ENCODE assay signal across 8 cellular contexts in the genomic region with DNA sequence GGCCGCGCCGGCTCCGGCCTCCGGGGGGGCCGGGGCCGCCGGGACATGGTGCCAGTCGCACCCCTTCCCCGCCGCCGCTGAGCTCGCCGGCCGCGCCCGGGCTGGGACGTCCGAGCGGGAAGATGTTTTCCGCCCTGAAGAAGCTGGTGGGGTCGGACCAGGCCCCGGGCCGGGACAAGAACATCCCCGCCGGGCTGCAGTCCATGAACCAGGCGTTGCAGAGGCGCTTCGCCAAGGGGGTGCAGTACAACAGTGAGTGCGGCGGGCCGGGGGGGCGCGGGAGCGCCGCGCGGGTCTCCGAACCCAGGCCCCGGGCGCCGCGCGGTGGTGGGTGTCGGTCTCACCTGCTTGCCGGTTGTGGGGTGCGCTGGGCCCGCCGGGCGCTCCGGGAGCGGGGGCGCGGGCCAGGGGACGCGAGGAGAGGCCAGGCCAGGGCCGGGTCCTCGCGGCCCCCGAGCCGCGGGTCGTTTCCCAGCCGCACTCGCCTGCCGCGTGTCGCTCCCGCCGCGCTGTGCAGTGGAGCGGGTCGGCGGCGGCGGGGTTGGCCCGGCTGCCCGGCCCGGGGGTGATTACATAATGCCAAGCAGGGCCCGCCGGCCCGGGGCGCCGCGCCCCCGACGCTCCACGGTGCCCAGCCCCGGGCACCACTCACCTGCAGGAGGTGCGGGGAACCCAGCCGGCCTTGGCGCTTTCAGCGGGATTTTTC.
DNase-seq lines count a peak whose midpoint lies in the region; ATAC-seq, FAIRE-seq and TF ChIP-seq lines count a peak whose summit lies in the region.

No MANE protein-coding gene starts in this region.

- FAIRE-seq in RCC 7860 (lab: Jason Lieb, UNC) = no peak

- H3K4me1 ChIP-seq in iPS-18a (ENCODE audit: control insufficient read depth, low read depth, low read length) = peaks cover 3% of the 10 kb centered on the region

- peak overlapping the region; percentile 74 for H3K4me3 ChIP-seq in iPS-18a (ENCODE audit: low read length)

- no peak for TF ChIP-seq POLR2A in GM18505 (IDR thresholded peaks at IDR 0.05; ENCODE audit: borderline replicate concordance, extremely low read depth, insufficient read depth, insufficient read length)

- ATAC-seq in GM18505 (IDR thresholded peaks at IDR 0.05; ENCODE audit: unreplicated experiment) = peak; percentile 34
- peak; percentile 35 for ATAC-seq in HG02678 (IDR thresholded peaks at IDR 0.05; ENCODE audit: unreplicated experiment)

- peaks cover 9% of the 10 kb centered on the region for H3K36me3 ChIP-seq in iPS-18a (ENCODE audit: control insufficient read depth, low read depth, low read length)

- DNase-seq in RCC 7860 (ENCODE audit: low spot score) (peak; percentile 47), putamen (ENCODE audit: low spot score) (no peak), Kasumi-1 (lab: John Stamatoyannopoulos, UW) (no peak)
- DNase-seq in stimulated activated CD4-positive, alpha-beta T cell treated with anti-CD3 and anti-CD28 coated beads, Interleukin-15, amount 100 ng/mL, for 24 hours = peak; percentile 55

- no peaks in the 10 kb centered on the region for H3K9me3 ChIP-seq in iPS-18a (ENCODE audit: control insufficient read depth, low read depth, low read length)

- H3K27ac ChIP-seq in angular gyrus (ENCODE audit: low read depth, low read length) (peak overlapping the region; percentile 66), iPS-18a (ENCODE audit: low read length) (no peak overlapping the region)

- H3K27me3 ChIP-seq in iPS-18a (ENCODE audit: control insufficient read depth, insufficient read depth, low read length) = no peaks in the 10 kb centered on the region

- peak overlapping the region; percentile 71 for H3K9ac ChIP-seq in iPS-18a (ENCODE audit: low read length)

Comparison
In these comparisons a context has a peak if more than half of its experiments do, and no peak if none do; other contexts are left out.
1. DNase-seq: peak in RCC 7860 (single experiment) and stimulated activated CD4-positive, alpha-beta T cell treated with anti-CD3 and anti-CD28 coated beads, Interleukin-15, amount 100 ng/mL, for 24 hours (single experiment); none in putamen (single experiment) and Kasumi-1 (0 of 2).